23 cellular contexts compared by ENCODE assay signal in the genomic region with DNA sequence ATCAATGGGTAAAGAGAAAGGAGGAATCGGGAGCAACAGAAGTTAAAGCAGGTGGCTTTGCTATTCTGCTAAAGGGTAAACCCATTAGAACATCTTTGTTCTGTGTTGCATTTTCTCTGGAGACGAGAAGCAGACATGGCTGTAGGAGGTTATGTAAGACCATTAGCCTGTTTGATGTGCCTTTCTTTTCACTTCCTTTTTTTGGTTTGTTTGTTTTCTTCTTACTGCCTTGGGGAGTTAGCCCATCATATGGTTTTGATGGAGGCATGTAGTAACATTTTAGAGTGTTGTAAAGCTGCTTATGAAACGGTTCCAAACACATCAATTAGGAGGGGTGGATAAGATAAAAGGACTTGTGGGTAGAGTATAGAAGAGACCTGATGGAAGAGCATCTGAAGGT.
DNase-seq lines count a peak whose midpoint lies in the region; ATAC-seq and TF ChIP-seq lines count a peak whose summit lies in the region.
"Had no signal": no experiment of that assay in that cellular context is flagged by ENCODE, and none has a peak within 500 bp of the region (broad histone marks: within the 10 kb centered on the region; RNA-seq: fewer than 3 reads in every experiment).

No MANE protein-coding gene starts in this region.

- peak overlapping the region; percentile 6 for H3K4me3 Mint-ChIP-seq in glutamatergic neuron (ENCODE audit: unreplicated experiment)
- H3K4me3 Mint-ChIP-seq: type B pancreatic cell had no signal

- ATAC-seq in GM18499 (IDR thresholded peaks at IDR 0.05; ENCODE audit: insufficient read depth, unreplicated experiment): peak; percentile 93
- peak; percentile 67 for ATAC-seq in HG02852 (IDR thresholded peaks at IDR 0.05; ENCODE audit: unreplicated experiment)
- no peak for ATAC-seq in GM19452 (IDR thresholded peaks at IDR 0.05; ENCODE audit: unreplicated experiment)

- DNase-seq in NB4 (ENCODE audit: low read depth) (peak; percentile 25), glutamatergic neuron (no peak), NCI-H2196 treated with DMSO at 0.1 percent for 48 hours (lab: John Stamatoyannopoulos, UW; ENCODE audit: unreplicated experiment) (no peak), DMS79 treated with DMSO at 0.1 percent for 48 hours (lab: John Stamatoyannopoulos, UW) (no peak), iPS-NIHi7 (ENCODE audit: extremely low spot score) (no peak)
- DNase-seq: activated CD8-positive, alpha-beta memory T cell treated with anti-CD3 and anti-CD28 coated beads for 24 hours; activated effector memory CD4-positive, alpha-beta T cell treated with Interleukin-2 at 50 U/mL for 16 hours; colonic mucosa; erythroblast; IMR-90; kidney; NCI-H1105 treated with DMSO at 0.1 percent for 48 hours; NCI-H2171 treated with DMSO at 0.1 percent for 48 hours; occipital lobe; OCI-M1; sigmoid colon; SK-N-SH; stimulated activated CD4-positive, alpha-beta T cell treated with anti-CD3 and anti-CD28 coated beads, Interleukin-4, amount 100 ng/mL, for 1 hour had no signal

- peaks cover 20% of the 10 kb centered on the region for H3K4me1 Mint-ChIP-seq in glutamatergic neuron (ENCODE audit: low read depth, unreplicated experiment)

- H3K27me3 Mint-ChIP-seq in glutamatergic neuron (ENCODE audit: unreplicated experiment): no peaks in the 10 kb centered on the region
- H3K27me3 Mint-ChIP-seq: type B pancreatic cell had no signal

- no peaks in the 10 kb centered on the region for H3K9me3 Mint-ChIP-seq in glutamatergic neuron (ENCODE audit: unreplicated experiment)
- H3K9me3 Mint-ChIP-seq: type B pancreatic cell had no signal

- TF ChIP-seq CTCF in NB4 (IDR thresholded peaks at IDR 0.05; ENCODE audit: low read depth, low read length): no peak
- TF ChIP-seq CTCF in glutamatergic neuron (IDR thresholded peaks at IDR 0.05; ENCODE audit: partially characterized antibody, unreplicated experiment): no peak

- TF ChIP-seq POLR2A in NB4 (IDR thresholded peaks at IDR 0.05; ENCODE audit: extremely low read depth, insufficient read length): no peak

- peak overlapping the region; percentile 78 for H3K27ac Mint-ChIP-seq in glutamatergic neuron (ENCODE audit: unreplicated experiment)
- H3K27ac Mint-ChIP-seq: type B pancreatic cell had no signal

- H3K4me3 ChIP-seq in NB4 (ENCODE audit: low read depth, low read length): no peak overlapping the region
- H3K4me3 ChIP-seq: ascending aorta, colonic mucosa, sigmoid colon had no signal

- no peaks in the 10 kb centered on the region for H3K36me3 Mint-ChIP-seq in glutamatergic neuron (ENCODE audit: unreplicated experiment)
- H3K36me3 Mint-ChIP-seq: type B pancreatic cell had no signal
